ENCODE assay signal across 8 cellular contexts in the genomic region with DNA sequence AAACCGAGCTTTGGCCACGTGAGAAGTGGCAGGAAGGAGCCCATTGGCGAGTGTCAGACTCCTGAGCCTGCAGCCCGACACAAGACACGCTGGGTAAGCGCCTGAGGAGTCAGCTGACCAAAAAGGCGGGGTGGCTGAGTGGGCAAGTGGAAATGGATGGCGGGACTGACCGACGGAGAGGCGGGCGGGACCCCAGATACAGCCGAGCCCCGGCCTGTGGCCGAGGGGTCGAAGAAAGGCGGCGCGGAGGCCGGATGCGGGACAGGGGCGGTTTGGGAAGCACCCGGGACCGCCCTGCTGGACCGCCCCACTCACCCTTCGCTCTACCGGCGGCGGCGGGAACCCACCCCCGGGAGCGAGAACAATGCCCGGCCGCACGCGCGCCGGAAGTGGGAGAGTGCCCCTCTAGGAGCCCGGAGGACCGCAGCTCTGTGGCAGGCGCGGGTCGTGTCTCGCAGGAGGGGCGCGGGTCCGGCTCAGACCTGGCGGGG. TPM values are rescaled to one million over a fixed set of nuclear protein-coding genes. Genes with fewer than 3 reads are reported as not detected.
DNase-seq lines count a peak whose midpoint lies in the region; ATAC-seq lines count a peak whose summit lies in the region.

No MANE protein-coding gene starts in this region.

- H3K4me1 Mint-ChIP-seq in T-cell, result peaks cover 21 to 29% (median 26%) of the 10 kb centered on the region in 3 donors

- in situ Hi-C loops in G401 (cut with HindIII; ENCODE audit: low sequenced_read_pairs), result no loop called here

- peaks cover 0 to 6% (median 0%) of the 10 kb centered on the region in 3 donors for H3K9me3 Mint-ChIP-seq in T-cell

- H3K27ac Mint-ChIP-seq in T-cell, result peak overlapping the region; percentile 95

- DNase-seq in G401 (ENCODE audit: low spot score) (peak; percentile 72), T-cell (peak; percentile 15 to 76 (median 56)), hippocampal formation (lab: John Stamatoyannopoulos, UW) (peak; percentile 68 to 81), HuH-7.5 (ENCODE audit: low spot score) (no peak), T1000 (lab: John Stamatoyannopoulos, UW) (no peak)
- DNase-seq in stimulated activated CD4-positive, alpha-beta T cell treated with anti-CD3 and anti-CD28 coated beads, Interleukin-12 subunit alpha, Interleukin-12 subunit beta, amount 100 ng/mL, for 4 hours, result peak; percentile 74

- CTCF ChIA-PET in T-cell (lab: Charles Lee), result interaction anchor here (0.6 to 1.1 kb wide), 4 partner anchors 17 to 238 kb away, joined by 3 to 4 read pairs (median 3); a partner anchor contains a TSS

- H3K36me3 Mint-ChIP-seq in T-cell, result peaks cover 13% of the 10 kb centered on the region

- POLR2A ChIA-PET in T-cell (lab: Charles Lee), result interaction anchor here (0.6 to 0.8 kb wide), 2 partner anchors 24 to 77 kb away, joined by 3 to 5 read pairs; a partner anchor contains a TSS

- peak overlapping the region; percentile 90 to 99 (median 93) for H3K4me3 Mint-ChIP-seq in T-cell

- peak overlapping the region; percentile 53 for H3K27ac ChIP-seq in angular gyrus (ENCODE audit: low read depth, low read length)

- no peaks in the 10 kb centered on the region for H3K27me3 Mint-ChIP-seq in T-cell

- ATAC-seq in HG02938 (IDR thresholded peaks at IDR 0.05; ENCODE audit: unreplicated experiment), result peak; percentile 65
- ATAC-seq in T-cell (replicated peaks in 1 of 4), result peak; percentile 83 to 90 (median 87)

RNA-seq across cellular contexts. Expression of a gene that starts 22.8 kb away (rescaled TPM):
- total RNA-seq in G401 (2014; rRNA removed; shearing (Covaris generic)), result 18.4 and 18.6 TPM in 2 replicates
- total RNA-seq in T-cell, result 10 to 100 TPM; 14.4 to 19.6 (median 16.2) TPM

RNA-seq across cellular contexts. Expression of a gene that starts 26.4 kb away (rescaled TPM):
- 6.0 and 9.2 TPM in 2 replicates for total RNA-seq in G401 (2014; rRNA removed; shearing (Covaris generic))
- 10 to 100 TPM; 13.7 to 37.0 (median 33.1) TPM for total RNA-seq in T-cell

Comparison
In these comparisons a context has a peak if more than half of its experiments do, and no peak if none do; other contexts are left out.
1. DNase-seq: peak in G401 (single experiment), T-cell (34 of 34), hippocampal formation (2 of 2) and stimulated activated CD4-positive, alpha-beta T cell treated with anti-CD3 and anti-CD28 coated beads, Interleukin-12 subunit alpha, Interleukin-12 subunit beta, amount 100 ng/mL, for 4 hours (single experiment); none in HuH-7.5 (single experiment) and T1000 (single experiment).